24 cellular contexts compared by ENCODE assay signal in genomic region chr4:41327770-41328169, GRCh38.
"Had no signal": no experiment of that assay in that cellular context is flagged by ENCODE, and none has a peak within 500 bp of the region (broad histone marks: within the 10 kb centered on the region; RNA-seq: fewer than 3 reads in every experiment).

No MANE protein-coding gene starts in this region.

- H3K9ac ChIP-seq: parathyroid adenoma had no signal

- H3K36me3 Mint-ChIP-seq: naive B cell had no signal

- H3K4me3 Mint-ChIP-seq: activated B cell treated with CpG ODN at 0.5 μM for 24 hours; activated CD4-positive, alpha-beta T cell treated with anti-CD3 and anti-CD28 coated beads for 36 hours; activated naive CD4-positive, alpha-beta T cell treated with anti-CD3 and anti-CD28 coated beads for 36 hours; naive B cell; T-helper 1 cell treated with Interleukin-12 subunit alpha and Interleukin-12 subunit beta and Interleukin-4 antibody, amounts not matched to agents 30 μg/mL and 1 μg/mL, for 36 hours had no signal

- H3K9me3 Mint-ChIP-seq: activated B cell treated with CpG ODN at 0.5 μM for 24 hours; activated naive CD4-positive, alpha-beta T cell treated with anti-CD3 and anti-CD28 coated beads for 36 hours; T-helper 1 cell treated with Interleukin-12 subunit alpha and Interleukin-12 subunit beta and Interleukin-4 antibody, amounts not matched to agents 30 μg/mL and 1 μg/mL, for 36 hours had no signal

- H3K9me3 ChIP-seq: lower lobe of right lung, thyroid gland, upper lobe of right lung had no signal

- H3K27ac Mint-ChIP-seq: activated B cell treated with CpG ODN at 0.5 μM for 24 hours; activated CD4-positive, alpha-beta T cell treated with anti-CD3 and anti-CD28 coated beads for 36 hours; activated naive CD4-positive, alpha-beta T cell treated with anti-CD3 and anti-CD28 coated beads for 36 hours; naive B cell; T-helper 1 cell treated with Interleukin-12 subunit alpha and Interleukin-12 subunit beta and Interleukin-4 antibody, amounts not matched to agents 30 μg/mL and 1 μg/mL, for 36 hours had no signal

- DNase-seq: activated B cell treated with CpG ODN at 0.5 μM for 24 hours; activated CD4-positive, alpha-beta T cell treated with anti-CD3 and anti-CD28 coated beads for 36 hours; activated CD4-positive, alpha-beta T cell treated with anti-CD3 and anti-CD28 coated beads, Interleukin-2, amount 50 U/mL, for 4 hours; activated effector memory CD4-positive, alpha-beta T cell treated with Interleukin-2 at 50 U/mL for 16 hours; activated naive CD4-positive, alpha-beta T cell treated with anti-CD3 and anti-CD28 coated beads for 36 hours; activated T-cell treated with anti-CD3 and anti-CD28 coated beads, Interleukin-2, amount 50 U/mL, for 48 hours; amygdala; lower lobe of right lung; mesendoderm; naive B cell; nucleus accumbens; right cardiac atrium; stimulated activated CD4-positive, alpha-beta T cell treated with anti-CD3 and anti-CD28 coated beads, Interleukin-4, amount 100 ng/mL, for 24 hours; stimulated activated naive CD8-positive, alpha-beta T cell treated with anti-CD3 and anti-CD28 coated beads, Interleukin-15, Interleukin-2, amounts not matched to agents 100 U/mL and 50 U/mL, for 24 hours; substantia nigra; T1000; thyroid gland; upper lobe of right lung had no signal

- ATAC-seq: activated CD4-positive, alpha-beta T cell treated with anti-CD3 and anti-CD28 coated beads for 36 hours; left lobe of liver; lower lobe of right lung; right cardiac atrium; stimulated activated naive CD8-positive, alpha-beta T cell treated with anti-CD3 and anti-CD28 coated beads, Interleukin-15, Interleukin-2, amounts not matched to agents 100 U/mL and 50 U/mL, for 24 hours; upper lobe of right lung had no signal

- H3K79me2 ChIP-seq: parathyroid adenoma had no signal

- H3K4me3 ChIP-seq: coronary artery, lower lobe of right lung, thyroid gland, upper lobe of right lung had no signal

- FAIRE-seq: bronchial epithelial cell had no signal

- H3K36me3 ChIP-seq: lower lobe of right lung, thyroid gland, upper lobe of right lung had no signal

- H3K27me3 Mint-ChIP-seq: naive B cell had no signal

- H3K4me1 Mint-ChIP-seq: activated CD4-positive, alpha-beta T cell treated with anti-CD3 and anti-CD28 coated beads for 36 hours had no signal

- H3K27ac ChIP-seq: coronary artery, epithelial cell of prostate, lower lobe of right lung, parathyroid adenoma, thyroid gland, upper lobe of right lung had no signal

- H3K4me1 ChIP-seq: upper lobe of right lung had no signal

- H3K27me3 ChIP-seq: thyroid gland, upper lobe of right lung had no signal
